Comparison of ENCODE assay signal across 13 cellular contexts in the genomic region with DNA sequence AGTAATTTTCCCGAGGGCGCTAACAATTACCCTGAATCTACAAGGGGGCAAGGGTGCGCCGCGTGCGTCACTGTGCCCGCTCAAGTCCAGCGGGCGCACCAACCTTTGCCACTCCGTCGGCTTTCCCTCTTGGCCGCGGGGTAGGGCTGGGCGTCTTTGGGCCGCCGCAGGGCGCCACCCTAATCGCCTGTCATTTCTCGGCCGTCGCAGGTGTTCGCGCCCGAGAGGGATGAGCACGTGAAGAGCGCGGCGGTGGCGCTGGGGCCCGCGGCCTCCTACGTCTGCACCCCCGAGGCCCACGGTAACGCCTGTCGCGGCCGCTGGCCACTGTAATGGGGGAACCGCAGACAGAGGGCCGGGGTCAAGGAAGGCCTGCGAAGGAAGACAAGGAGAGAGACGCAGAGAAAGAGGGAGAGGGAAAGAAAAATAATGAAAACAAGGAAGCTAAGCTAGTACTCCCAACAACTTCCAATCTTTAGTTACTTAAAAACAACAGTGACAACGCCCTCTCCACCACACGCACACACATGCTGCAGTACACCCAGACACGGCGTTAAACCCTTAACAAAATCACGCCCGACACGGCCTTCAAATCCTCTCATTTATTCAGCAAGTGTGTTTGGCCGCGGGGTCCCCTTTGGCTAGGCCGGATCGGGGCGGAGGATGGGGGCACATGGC. TPM values are rescaled to one million over a fixed set of nuclear protein-coding genes. Genes with fewer than 3 reads are reported as not detected.
DNase-seq lines count a peak whose midpoint lies in the region; ATAC-seq and TF ChIP-seq lines count a peak whose summit lies in the region.
"Had no signal": no experiment of that assay in that cellular context is flagged by ENCODE, and none has a peak within 500 bp of the region (broad histone marks: within the 10 kb centered on the region; RNA-seq: fewer than 3 reads in every experiment).

No MANE protein-coding gene starts in this region.

- H3K9me3 Mint-ChIP-seq in CD8-positive, alpha-beta T cell: no peaks in the 10 kb centered on the region
- no peaks in the 10 kb centered on the region for H3K9me3 Mint-ChIP-seq in dendritic cell treated with granulocyte-macrophage colony-stimulating factor and Interleukin-4, amounts not matched to agents 40 ng/mL and 50 ng/mL, for 4 days
- H3K9me3 Mint-ChIP-seq in nephron progenitor cell: no peaks in the 10 kb centered on the region

- ATAC-seq in CD8-positive, alpha-beta T cell: no peak
- ATAC-seq in GM21737 (IDR thresholded peaks at IDR 0.05; ENCODE audit: unreplicated experiment): no peak
- ATAC-seq in GM18498 (IDR thresholded peaks at IDR 0.05; ENCODE audit: unreplicated experiment): no peak

- no peak for DNase-seq in CD8-positive, alpha-beta T cell
- no peak for DNase-seq in nephron progenitor cell
- DNase-seq in SKM-1 (lab: John Stamatoyannopoulos, UW; ENCODE audit: unreplicated experiment): no peak
- DNase-seq in GOT3 (lab: John Stamatoyannopoulos, UW): no peak
- DNase-seq: HFFc6, NCI-H187 had no signal

- WGBS in HUES64: 3% methylated on average over 53 of the region's 54 CpGs

- peak overlapping the region; percentile 55 for H3K4me3 Mint-ChIP-seq in CD8-positive, alpha-beta T cell
- H3K4me3 Mint-ChIP-seq in dendritic cell treated with granulocyte-macrophage colony-stimulating factor and Interleukin-4, amounts not matched to agents 40 ng/mL and 50 ng/mL, for 4 days: peak overlapping the region; percentile 49
- H3K4me3 Mint-ChIP-seq in nephron progenitor cell: peak overlapping the region; percentile 75
- H3K4me3 Mint-ChIP-seq: HFFc6 had no signal

- H3K4me1 ChIP-seq in CD8-positive, alpha-beta T cell (ENCODE audit: insufficient read depth, low read length): peaks cover 56% of the 10 kb centered on the region
- peaks cover 27% of the 10 kb centered on the region for H3K4me1 ChIP-seq in HUES64 (ENCODE audit: insufficient read depth, low read length)

- H3K9me3 ChIP-seq in CD8-positive, alpha-beta T cell (ENCODE audit: low read length): no peaks in the 10 kb centered on the region
- no peaks in the 10 kb centered on the region for H3K9me3 ChIP-seq in HUES64 (ENCODE audit: insufficient read depth, low read depth, low read length)

- H3K36me3 Mint-ChIP-seq in CD8-positive, alpha-beta T cell: no peaks in the 10 kb centered on the region
- H3K36me3 Mint-ChIP-seq in dendritic cell treated with granulocyte-macrophage colony-stimulating factor and Interleukin-4, amounts not matched to agents 40 ng/mL and 50 ng/mL, for 4 days (ENCODE audit: low read depth): no peaks in the 10 kb centered on the region
- no peaks in the 10 kb centered on the region for H3K36me3 Mint-ChIP-seq in nephron progenitor cell (ENCODE audit: low read depth)

- H3K36me3 ChIP-seq in CD8-positive, alpha-beta T cell (ENCODE audit: insufficient read depth, low read length): no peaks in the 10 kb centered on the region
- H3K36me3 ChIP-seq in HUES64 (ENCODE audit: insufficient read depth, low read length): no peaks in the 10 kb centered on the region

- peaks cover 72% of the 10 kb centered on the region for H3K27me3 Mint-ChIP-seq in CD8-positive, alpha-beta T cell (ENCODE audit: low read depth)
- H3K27me3 Mint-ChIP-seq in dendritic cell treated with granulocyte-macrophage colony-stimulating factor and Interleukin-4, amounts not matched to agents 40 ng/mL and 50 ng/mL, for 4 days: peaks cover 90% of the 10 kb centered on the region
- peaks cover 90% of the 10 kb centered on the region for H3K27me3 Mint-ChIP-seq in nephron progenitor cell (ENCODE audit: low read depth, poor library complexity)

- no peak overlapping the region for H3K27ac ChIP-seq in CD8-positive, alpha-beta T cell (ENCODE audit: low read depth, low read length)
- no peak overlapping the region for H3K27ac ChIP-seq in HUES64 (ENCODE audit: low read depth, low read length)
- H3K27ac ChIP-seq: C4-2B, VCaP had no signal

- CTCF ChIA-PET in CD8-positive, alpha-beta T cell (lab: Charles Lee): interaction anchor here (1.2 kb wide), 1 partner anchor 372 kb away, joined by 3 read pairs; no protein-coding TSS in a partner anchor

- H3K4me3 ChIP-seq in CD8-positive, alpha-beta T cell (ENCODE audit: low read depth, low read length): no peak overlapping the region
- peak overlapping the region; percentile 10; the same call in 1 of the 2 replicates for H3K4me3 ChIP-seq in HUES64 (ENCODE audit: low read length)

- POLR2A ChIA-PET in CD8-positive, alpha-beta T cell (lab: Charles Lee): no interaction called here

- TF ChIP-seq CTCF in CD8-positive, alpha-beta T cell (IDR thresholded peaks at IDR 0.05): no peak
- no peak for TF ChIP-seq CTCF in nephron progenitor cell (IDR thresholded peaks at IDR 0.05)

- H3K9ac ChIP-seq in HUES64 (ENCODE audit: low read depth, low read length): no peak overlapping the region; the same call in 1 of the 2 replicates

- no peak overlapping the region for H3K27ac Mint-ChIP-seq in CD8-positive, alpha-beta T cell
- no peak overlapping the region for H3K27ac Mint-ChIP-seq in dendritic cell treated with granulocyte-macrophage colony-stimulating factor and Interleukin-4, amounts not matched to agents 40 ng/mL and 50 ng/mL, for 4 days
- no peak overlapping the region for H3K27ac Mint-ChIP-seq in nephron progenitor cell
- H3K27ac Mint-ChIP-seq: HFFc6 had no signal

- H3K27me3 ChIP-seq in CD8-positive, alpha-beta T cell (ENCODE audit: insufficient read depth, low read length): peaks cover 57% of the 10 kb centered on the region
- peaks cover 99% of the 10 kb centered on the region for H3K27me3 ChIP-seq in HUES64 (ENCODE audit: insufficient read depth, low read length)

- peaks cover 52% of the 10 kb centered on the region for H3K4me1 Mint-ChIP-seq in CD8-positive, alpha-beta T cell (ENCODE audit: low read depth)
- H3K4me1 Mint-ChIP-seq in dendritic cell treated with granulocyte-macrophage colony-stimulating factor and Interleukin-4, amounts not matched to agents 40 ng/mL and 50 ng/mL, for 4 days (ENCODE audit: low read depth): peaks cover 64% of the 10 kb centered on the region
- H3K4me1 Mint-ChIP-seq in nephron progenitor cell: peaks cover 63% of the 10 kb centered on the region

- intact Hi-C loops in CD8-positive, alpha-beta T cell (cut with DNase I, micrococcal nuclease): no loop called here
- intact Hi-C loops in dendritic cell treated with granulocyte-macrophage colony-stimulating factor and Interleukin-4, amounts not matched to agents 40 ng/mL and 50 ng/mL, for 4 days (cut with micrococcal nuclease): no loop called here

RNA-seq across cellular contexts. Expression of a gene that starts 3.8 kb away (rescaled TPM):
- 1 to 10 TPM; 1.8 to 2.3 TPM for total RNA-seq in CD8-positive, alpha-beta T cell
- polyA plus RNA-seq in HUES64 (2013, experiment 1 of 2): 0.05 TPM
- polyA plus RNA-seq in HUES64 (2013, experiment 2 of 2): not detected

RNA-seq across cellular contexts. Expression of a gene that starts 10.7 kb away (rescaled TPM):
- total RNA-seq in CD8-positive, alpha-beta T cell: not detected
- under 0.01 TPM for polyA plus RNA-seq in HUES64 (2013, experiment 1 of 2)
- under 0.01 TPM for polyA plus RNA-seq in HUES64 (2013, experiment 2 of 2)
- total RNA-seq: HFFc6 had no signal
- polyA plus RNA-seq: thymus had no signal
